8 cellular contexts compared by ENCODE assay signal in the genomic region with DNA sequence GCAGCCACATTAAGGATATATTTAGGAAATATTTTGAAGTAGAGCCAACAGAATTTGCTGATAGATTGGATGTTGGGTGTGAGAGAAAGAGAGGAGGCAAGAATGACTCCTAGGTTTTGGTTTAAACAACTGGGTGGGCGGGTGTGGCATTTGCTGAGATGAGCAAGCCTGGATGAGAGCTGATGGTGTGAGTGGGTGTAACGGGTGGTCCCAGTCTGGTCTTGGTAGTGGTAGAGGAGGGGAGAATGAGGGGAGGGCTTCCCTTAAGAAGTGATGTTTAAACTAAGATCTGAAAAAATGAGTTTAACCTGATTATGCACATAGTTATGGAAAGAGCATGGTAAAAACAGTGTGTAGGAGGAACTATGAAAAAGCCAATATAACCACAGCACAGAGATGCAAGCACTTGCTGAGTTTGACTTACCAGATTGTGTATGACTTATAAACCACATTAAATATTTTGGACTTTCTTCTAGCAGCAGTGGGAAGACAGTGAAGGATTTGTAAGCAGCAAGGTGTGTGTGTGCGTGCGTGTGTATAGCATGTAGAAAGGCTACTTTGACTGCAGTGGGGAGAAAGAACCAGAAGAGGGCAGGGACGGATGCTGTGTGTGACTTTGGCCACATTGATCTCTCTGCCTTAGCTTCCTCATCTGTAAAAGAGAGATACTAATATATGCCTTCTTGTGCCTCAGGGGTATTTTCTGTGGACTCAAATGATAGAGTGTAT.
DNase-seq lines count a peak whose midpoint lies in the region; ATAC-seq, FAIRE-seq and TF ChIP-seq lines count a peak whose summit lies in the region.

No MANE protein-coding gene starts in this region.

- in situ Hi-C loops in transverse colon (cut with MboI; ENCODE audit: low pct_ligation_motif_present in 1 of 4, low pct_unique_long_range_greater_than_20kb in 1 of 4, low sequenced_read_pairs in 3 of 4): no loop called here

- peak; percentile 4 for TF ChIP-seq CTCF in D721Med (IDR thresholded peaks at IDR 0.05; ENCODE audit: insufficient read depth, missing control alignments)
- peak; percentile 35 for TF ChIP-seq CTCF in glutamatergic neuron (IDR thresholded peaks at IDR 0.05; ENCODE audit: partially characterized antibody, unreplicated experiment)
- peak in 1 of 5 experiments; percentile 9 for TF ChIP-seq CTCF in transverse colon (IDR thresholded peaks at IDR 0.05)

- H3K27me3 ChIP-seq in H7 (ENCODE audit: control insufficient read depth, insufficient read depth, low read length) (no peaks in the 10 kb centered on the region), SJCRH30 (no peaks in the 10 kb centered on the region), mesenchymal stem cell (ENCODE audit: control insufficient read depth in 1 of 2, insufficient read depth in 1 of 2, low read length in 2 of 2) (peaks cover 0 to 8% of the 10 kb centered on the region in 2 experiments), transverse colon (peaks cover 5% of the 10 kb centered on the region)

- no peak overlapping the region for H3K9ac ChIP-seq in mesenchymal stem cell (ENCODE audit: low read length)

- no peak overlapping the region for H2AK5ac ChIP-seq in mesenchymal stem cell (ENCODE audit: low read length, severe bottlenecking)

- no peak for TF ChIP-seq EP300 in transverse colon (IDR thresholded peaks at IDR 0.05; ENCODE audit: low read depth)

- no peak overlapping the region for H2AFZ ChIP-seq in mesenchymal stem cell (ENCODE audit: low read depth, low read length)

- H3K4me3 ChIP-seq in H7 (ENCODE audit: insufficient read depth, low read depth, low read length): no peak overlapping the region
- no peak overlapping the region for H3K4me3 ChIP-seq in SJCRH30
- H3K4me3 ChIP-seq in mesenchymal stem cell (ENCODE audit: insufficient read depth in 1 of 2, low read depth in 1 of 2, low read length in 2 of 2): no peak overlapping the region
- no peak overlapping the region for H3K4me3 ChIP-seq in transverse colon

- H3K23ac ChIP-seq in mesenchymal stem cell (ENCODE audit: low read length in 2 of 2): no peak overlapping the region

- no peaks in the 10 kb centered on the region for H3K9me3 Mint-ChIP-seq in glutamatergic neuron (ENCODE audit: unreplicated experiment)

- no peak overlapping the region for H3K18ac ChIP-seq in mesenchymal stem cell (ENCODE audit: low read depth in 1 of 2, low read length in 2 of 2)

- H2BK15ac ChIP-seq in mesenchymal stem cell (ENCODE audit: low read depth, poor library complexity, severe bottlenecking): no peak overlapping the region

- no peaks in the 10 kb centered on the region for H3K4me1 ChIP-seq in SJCRH30
- no peaks in the 10 kb centered on the region for H3K4me1 ChIP-seq in mesenchymal stem cell (ENCODE audit: control insufficient read depth, insufficient read depth, low read depth, low read length)
- no peaks in the 10 kb centered on the region for H3K4me1 ChIP-seq in transverse colon

- H4K91ac ChIP-seq in mesenchymal stem cell (ENCODE audit: low read length): no peak overlapping the region

- no peak overlapping the region for H3K4ac ChIP-seq in mesenchymal stem cell (ENCODE audit: low read depth in 1 of 2, low read length in 2 of 2)

- no peak overlapping the region for H3K4me3 Mint-ChIP-seq in glutamatergic neuron (ENCODE audit: unreplicated experiment)

- intact Hi-C loops in transverse colon (cut with DNase I; ENCODE audit: low total_unique reads): no loop called here

- H2BK5ac ChIP-seq in mesenchymal stem cell (ENCODE audit: low read depth, low read length, poor library complexity, severe bottlenecking): no peak overlapping the region

- H3K79me1 ChIP-seq in mesenchymal stem cell (replicated peaks; ENCODE audit: low read length, poor library complexity, severe bottlenecking): no peaks in the 10 kb centered on the region

- no peak overlapping the region for H4K8ac ChIP-seq in mesenchymal stem cell (ENCODE audit: low read length)

- H2BK12ac ChIP-seq in mesenchymal stem cell (ENCODE audit: low read length in 2 of 2): no peak overlapping the region

- no peak overlapping the region for H3K27ac ChIP-seq in SJCRH30
- H3K27ac ChIP-seq in mesenchymal stem cell (ENCODE audit: low read length, poor library complexity, severe bottlenecking): no peak overlapping the region
- no peak overlapping the region for H3K27ac ChIP-seq in transverse colon

- no peak for DNase-seq in D721Med (ENCODE audit: insufficient read length, low spot score)
- DNase-seq in H7: peak; percentile 51
- peak; percentile 3 to 33 for DNase-seq in SJCRH30
- DNase-seq in glutamatergic neuron: no peak
- no peak for DNase-seq in mesenchymal stem cell
- DNase-seq in transverse colon: no peak

- no peak for TF ChIP-seq POLR2A in transverse colon (IDR thresholded peaks at IDR 0.05)

- H2BK120ac ChIP-seq in mesenchymal stem cell (ENCODE audit: low read depth, low read length): no peak overlapping the region

- H3K27ac Mint-ChIP-seq in glutamatergic neuron (ENCODE audit: unreplicated experiment): no peak overlapping the region

- no peaks in the 10 kb centered on the region for H3K9me3 ChIP-seq in SJCRH30 (replicated peaks)
- H3K9me3 ChIP-seq in mesenchymal stem cell (ENCODE audit: control insufficient read depth, low read length): no peaks in the 10 kb centered on the region
- no peaks in the 10 kb centered on the region for H3K9me3 ChIP-seq in transverse colon

- ATAC-seq in GM19467 (IDR thresholded peaks at IDR 0.05; ENCODE audit: unreplicated experiment) (no peak), HG03135 (IDR thresholded peaks at IDR 0.05; ENCODE audit: unreplicated experiment) (no peak)

- H3K27me3 Mint-ChIP-seq in glutamatergic neuron (ENCODE audit: unreplicated experiment): peaks cover 1% of the 10 kb centered on the region

- no peaks in the 10 kb centered on the region for H3K4me1 Mint-ChIP-seq in glutamatergic neuron (ENCODE audit: low read depth, unreplicated experiment)

- H3K36me3 ChIP-seq in H7 (replicated peaks; ENCODE audit: control insufficient read depth, insufficient read depth, low read length): no peaks in the 10 kb centered on the region
- no peaks in the 10 kb centered on the region for H3K36me3 ChIP-seq in SJCRH30
- no peaks in the 10 kb centered on the region for H3K36me3 ChIP-seq in mesenchymal stem cell (ENCODE audit: control insufficient read depth in 1 of 2, insufficient read depth in 2 of 2, low read depth in 1 of 2, low read length in 2 of 2)
- H3K36me3 ChIP-seq in transverse colon: no peaks in the 10 kb centered on the region

- H3K14ac ChIP-seq in mesenchymal stem cell (ENCODE audit: low read length in 2 of 2): no peak overlapping the region

- H3K4me2 ChIP-seq in mesenchymal stem cell (ENCODE audit: low read length, poor library complexity, severe bottlenecking): no peak overlapping the region

- 62% methylated on average over 5 of the region's 5 CpGs for WGBS in mesenchymal stem cell
- 41 to 100% methylated on average over 1 to 5 of the region's 5 CpGs for WGBS in transverse colon (ENCODE audit: low coverage in 1 of 2), 2 donors

- FAIRE-seq in D721Med (lab: Jason Lieb, UNC): no peak

- H3K36me3 Mint-ChIP-seq in glutamatergic neuron (ENCODE audit: unreplicated experiment): no peaks in the 10 kb centered on the region

Comparison
In these comparisons a context has a peak if more than half of its experiments do, and no peak if none do; other contexts are left out.
1. DNase-seq: peak in H7 (single experiment) and SJCRH30 (2 of 2); none in D721Med (single experiment), glutamatergic neuron (single experiment), mesenchymal stem cell (single experiment) and transverse colon (single experiment).